Comparison of ENCODE assay signal across 33 cellular contexts in the genomic region with DNA sequence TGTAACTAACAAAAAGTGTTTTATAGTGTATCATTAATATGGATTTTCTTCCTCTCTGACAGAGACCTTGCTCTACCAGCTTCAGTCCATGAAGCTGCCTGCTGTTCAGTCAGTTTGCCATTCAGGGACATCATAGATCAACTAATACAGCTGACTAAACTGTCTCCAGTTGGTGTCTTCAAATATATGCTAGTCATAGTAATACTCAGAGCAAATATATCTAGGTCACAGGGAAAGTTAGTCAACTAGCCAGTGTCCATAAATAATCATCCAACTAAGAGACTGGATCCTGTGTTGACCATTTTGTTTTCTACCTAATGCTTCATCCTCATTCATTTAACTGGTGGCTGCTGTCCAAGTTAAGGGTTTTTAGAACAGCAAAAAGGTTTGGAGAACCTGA.
"Had no signal": no experiment of that assay in that cellular context is flagged by ENCODE, and none has a peak within 500 bp of the region (broad histone marks: within the 10 kb centered on the region; RNA-seq: fewer than 3 reads in every experiment).

No MANE protein-coding gene starts in this region.

- DNase-seq: activated effector memory CD4-positive, alpha-beta T cell treated with anti-CD3 and anti-CD28 coated beads, Interleukin-2, amount 50 U/mL, for 16 hours; activated effector memory CD4-positive, alpha-beta T cell treated with Interleukin-2 at 50 U/mL for 16 hours; activated gamma-delta T cell; activated gamma-delta T cell treated with Interleukin-2 at 50 U/mL for 16 hours; activated naive CD4-positive, alpha-beta T cell; activated naive CD4-positive, alpha-beta T cell treated with anti-CD3 and anti-CD28 coated beads for 36 hours; activated naive CD4-positive, alpha-beta T cell treated with anti-CD3 and anti-CD28 coated beads, Interleukin-2, amount 10 ng/mL, durations not matched to agents 7 days and 5 days; activated naive CD4-positive, alpha-beta T cell treated with anti-CD3 and anti-CD28 coated beads, Interleukin-2, amount 50 U/mL, for 16 hours; activated naive CD4-positive, alpha-beta T cell treated with Interleukin-2 at 50 U/mL for 16 hours; activated naive CD8-positive, alpha-beta T cell treated with anti-CD3 and anti-CD28 coated beads for 36 hours; activated naive CD8-positive, alpha-beta T cell treated with anti-CD3 and anti-CD28 coated beads, Interleukin-2, amount 10 ng/mL, durations not matched to agents 7 days and 5 days; activated naive CD8-positive, alpha-beta T cell treated with anti-CD3 and anti-CD28 coated beads, Interleukin-2, amount 50 U/mL, for 24 hours; activated T-cell treated with anti-CD3 and anti-CD28 coated beads for 4 hours; activated T-cell treated with anti-CD3 and anti-CD28 coated beads, Interleukin-2, amount 50 U/mL, for 1 hour; activated T-cell treated with anti-CD3 and anti-CD28 coated beads, Interleukin-2, amount 50 U/mL, for 24 hours; activated T-cell treated with anti-CD3 and anti-CD28 coated beads, Interleukin-2, amount 50 U/mL, for 4 hours; activated T-cell treated with anti-CD3 and anti-CD28 coated beads, Interleukin-2, amount 50 U/mL, for 48 hours; activated T-cell treated with anti-CD3 and anti-CD28 coated beads, Interleukin-2, amount 50 U/mL, for 72 hours; adrenal gland; amniotic stem cell; amygdala; anterior cingulate cortex; aorta; body of pancreas; brain microvascular endothelial cell; caudate nucleus; central memory CD4-positive, alpha-beta T cell; cerebellar nuclear complex had no signal

- ATAC-seq: activated naive CD4-positive, alpha-beta T cell treated with anti-CD3 and anti-CD28 coated beads, Interleukin-2, amount 50 U/mL, for 72 hours; activated naive CD8-positive, alpha-beta T cell treated with anti-CD3 and anti-CD28 coated beads, Interleukin-2, amount 50 U/mL, for 24 hours; activated T-cell treated with anti-CD3 and anti-CD28 coated beads, Interleukin-2, amount 50 U/mL, for 4 hours; activated T-cell treated with anti-CD3 and anti-CD28 coated beads, Interleukin-2, amount 50 U/mL, for 72 hours; activated T-helper 17 cell treated with anti-CD3 and anti-CD28 coated beads, Interleukin-2, amount 50 U/mL, for 72 hours; body of pancreas had no signal

- H3K4me1 ChIP-seq: adrenal gland, ascending aorta, body of pancreas, breast epithelium had no signal

- H3K4me3 ChIP-seq: adrenal gland, ascending aorta, body of pancreas, breast epithelium, cardiac muscle cell had no signal

- H3K27me3 ChIP-seq: adrenal gland, ascending aorta, body of pancreas, brain microvascular endothelial cell, breast epithelium had no signal

- H3K9me3 ChIP-seq: adrenal gland, ascending aorta, body of pancreas, breast epithelium had no signal

- H3K36me3 ChIP-seq: adrenal gland, ascending aorta, brain microvascular endothelial cell, breast epithelium, cardiac muscle cell had no signal

- H3K27ac ChIP-seq: adrenal gland, ascending aorta, body of pancreas, brain microvascular endothelial cell, breast epithelium, cardiac muscle cell had no signal
